Comparison of ENCODE assay signal across 1 cellular context in the genomic region with DNA sequence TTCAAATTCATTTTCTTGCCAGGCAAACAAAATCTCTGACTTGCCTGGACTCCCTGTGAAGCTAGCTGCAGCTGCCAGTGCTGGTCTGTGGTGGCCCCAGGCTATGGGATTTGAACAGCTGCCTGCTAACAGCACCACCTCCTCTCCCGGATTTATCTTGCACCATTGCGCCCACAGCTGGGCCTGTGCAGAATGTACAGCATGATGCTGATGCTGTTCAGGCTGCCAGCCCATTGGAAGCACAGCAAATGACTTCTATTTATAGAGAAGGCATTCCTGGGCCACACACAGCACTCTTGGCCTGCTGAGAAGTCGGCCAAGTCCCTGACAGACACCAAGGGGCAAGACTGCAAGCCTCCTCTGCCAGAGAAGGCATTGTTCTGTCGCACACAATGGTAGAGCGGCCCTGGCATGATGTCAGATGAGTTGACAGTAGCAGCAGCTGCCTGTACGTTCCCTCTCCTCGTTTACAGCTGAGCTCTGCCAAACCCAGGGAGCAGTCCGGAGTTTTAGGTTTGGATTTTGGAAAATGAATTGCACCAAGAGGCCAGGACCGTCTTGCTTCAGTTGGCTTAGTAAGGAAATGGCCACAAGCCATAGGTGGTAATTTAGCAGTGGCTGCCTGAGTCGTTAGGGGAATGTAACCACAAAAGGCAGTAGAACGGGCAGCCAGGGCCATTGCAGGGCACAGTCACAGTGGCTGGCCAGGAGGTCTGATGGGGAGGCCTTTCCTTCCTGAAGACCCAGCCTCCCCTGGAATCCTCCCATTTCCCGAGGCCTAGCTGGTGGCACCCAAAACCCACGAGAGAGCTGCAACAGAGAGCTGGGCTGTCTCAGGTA.
TF ChIP-seq lines count a peak whose summit lies in the region.

No MANE protein-coding gene starts in this region.

TF ChIP-seq in WTC11, 78 proteins besides CTCF, POLR2A, EP300 and RAD21 (continued from another document):
- TF ChIP-seq, protein P1, sequence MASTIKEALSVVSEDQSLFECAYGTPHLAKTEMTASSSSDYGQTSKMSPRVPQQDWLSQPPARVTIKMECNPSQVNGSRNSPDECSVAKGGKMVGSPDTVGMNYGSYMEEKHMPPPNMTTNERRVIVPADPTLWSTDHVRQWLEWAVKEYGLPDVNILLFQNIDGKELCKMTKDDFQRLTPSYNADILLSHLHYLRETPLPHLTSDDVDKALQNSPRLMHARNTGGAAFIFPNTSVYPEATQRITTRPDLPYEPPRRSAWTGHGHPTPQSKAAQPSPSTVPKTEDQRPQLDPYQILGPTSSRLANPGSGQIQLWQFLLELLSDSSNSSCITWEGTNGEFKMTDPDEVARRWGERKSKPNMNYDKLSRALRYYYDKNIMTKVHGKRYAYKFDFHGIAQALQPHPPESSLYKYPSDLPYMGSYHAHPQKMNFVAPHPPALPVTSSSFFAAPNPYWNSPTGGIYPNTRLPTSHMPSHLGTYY (CRISPR knock-in tag; IDR thresholded peaks at IDR 0.05): no peak
- no peak for TF ChIP-seq NR2C2 (CRISPR knock-in tag; IDR thresholded peaks at IDR 0.05)
- no peak for TF ChIP-seq ZNF423 (CRISPR knock-in tag; IDR thresholded peaks at IDR 0.05)
- TF ChIP-seq, protein P2, sequence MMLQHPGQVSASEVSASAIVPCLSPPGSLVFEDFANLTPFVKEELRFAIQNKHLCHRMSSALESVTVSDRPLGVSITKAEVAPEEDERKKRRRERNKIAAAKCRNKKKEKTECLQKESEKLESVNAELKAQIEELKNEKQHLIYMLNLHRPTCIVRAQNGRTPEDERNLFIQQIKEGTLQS (CRISPR knock-in tag; conservative IDR thresholded peaks at IDR 0.05): no peak
